Comparison of ENCODE assay signal across 17 cellular contexts in the genomic region with DNA sequence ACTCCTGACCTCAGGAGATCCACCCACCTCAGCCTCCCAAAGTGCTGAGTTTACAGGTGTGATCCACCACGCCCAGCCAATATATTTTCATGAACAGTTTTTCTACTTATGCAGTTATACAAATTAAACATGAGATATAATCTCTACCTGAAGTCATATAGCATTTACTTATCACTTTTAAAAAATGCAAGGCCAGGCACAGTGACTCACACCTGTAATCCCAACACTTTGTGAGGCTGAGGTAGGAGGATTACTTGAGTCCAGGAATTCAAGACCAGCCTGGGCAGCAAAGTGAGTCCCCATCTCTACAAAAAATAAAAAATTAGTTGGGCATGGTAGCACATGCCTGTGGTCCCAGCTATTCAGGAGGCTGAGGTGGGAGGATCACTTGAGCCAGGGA.
DNase-seq lines count a peak whose midpoint lies in the region; ATAC-seq and TF ChIP-seq lines count a peak whose summit lies in the region.
"Had no signal": no experiment of that assay in that cellular context is flagged by ENCODE, and none has a peak within 500 bp of the region (broad histone marks: within the 10 kb centered on the region; RNA-seq: fewer than 3 reads in every experiment).

No MANE protein-coding gene starts in this region.

- H3K27me3 ChIP-seq in PC-3 (ENCODE audit: low read length) (no peaks in the 10 kb centered on the region), trophoblast cell (ENCODE audit: insufficient read depth, low read length) (no peaks in the 10 kb centered on the region)
- H3K27me3 ChIP-seq: BLaER1 had no signal

- TF ChIP-seq CTCF in PC-3 (conservative IDR thresholded peaks at IDR 0.05; ENCODE audit: low read depth, low read length) (no peak), epithelial cell of esophagus (IDR thresholded peaks at IDR 0.05; ENCODE audit: insufficient read depth, low read depth, low read length, missing control alignments) (no peak)

- no peaks in the 10 kb centered on the region for H3K9me2 ChIP-seq in PC-3 (replicated peaks; ENCODE audit: low read length)

- ATAC-seq in PC-3: peak; percentile 20; the same call in 1 of the 2 replicates
- ATAC-seq in activated CD4-positive, CD25-positive, alpha-beta regulatory T cell treated with anti-CD3 and anti-CD28 coated beads, Interleukin-2, amount 50 U/mL, for 24 hours: no peak
- no peak for ATAC-seq in HG03354 (IDR thresholded peaks at IDR 0.05; ENCODE audit: poor library complexity, severe bottlenecking, unreplicated experiment)
- ATAC-seq: GM12878 had no signal

- no peak overlapping the region for H4K8ac ChIP-seq in trophoblast cell (ENCODE audit: low read depth, low read length)

- no TSS peak for BruUV-seq in PC-3 (replicated peaks; lab: Mats Ljungman, UMichigan)

- H3K9me3 ChIP-seq in PC-3 (ENCODE audit: low read length) (no peaks in the 10 kb centered on the region), trophoblast cell (ENCODE audit: insufficient read depth, low read depth, low read length) (no peaks in the 10 kb centered on the region)
- H3K9me3 ChIP-seq: BLaER1 had no signal

- no peak overlapping the region for H2BK12ac ChIP-seq in trophoblast cell (ENCODE audit: low read length)

- H3K4ac ChIP-seq in trophoblast cell (ENCODE audit: low read depth, low read length): no peak overlapping the region

- no peak overlapping the region for H4K12ac ChIP-seq in trophoblast cell (ENCODE audit: low read depth, low read length)

- H3K14ac ChIP-seq in trophoblast cell (ENCODE audit: low read length): no peak overlapping the region

- no peaks in the 10 kb centered on the region for H3F3A ChIP-seq in PC-3 (ENCODE audit: low read length, unreplicated experiment)

- POLR2A ChIA-PET in PC-3 (lab: Charles Lee; ENCODE audit: unreplicated experiment): no interaction called here

- peaks cover 3% of the 10 kb centered on the region; the same call in 1 of the 2 replicates for H3K4me1 ChIP-seq in PC-3 (ENCODE audit: insufficient read depth, low read length)
- H3K4me1 ChIP-seq in trophoblast cell (ENCODE audit: control insufficient read depth in 1 of 2, insufficient read depth in 2 of 2, low read length in 2 of 2): no peaks in the 10 kb centered on the region

- no peak overlapping the region for H3K23ac ChIP-seq in trophoblast cell (ENCODE audit: low read length)

- no peak overlapping the region for H2BK5ac ChIP-seq in trophoblast cell (ENCODE audit: low read depth, low read length, poor library complexity)

- no peak overlapping the region for H3K18ac ChIP-seq in trophoblast cell (ENCODE audit: low read length)

- H2AFZ ChIP-seq in PC-3 (ENCODE audit: low read length) (no peak overlapping the region), trophoblast cell (ENCODE audit: insufficient read depth, low read length, poor library complexity) (no peak overlapping the region)

- H3K27ac ChIP-seq in PC-3 (ENCODE audit: low read length) (no peak overlapping the region), trophoblast cell (ENCODE audit: low read depth, low read length) (no peak overlapping the region)
- H3K27ac ChIP-seq: BLaER1, HL-60 had no signal

- no peaks in the 10 kb centered on the region for H3K79me1 ChIP-seq in trophoblast cell (ENCODE audit: low read length)

- H3K4me3 ChIP-seq in PC-3 (ENCODE audit: low read length) (no peak overlapping the region), epithelial cell of esophagus (ENCODE audit: low read length) (no peak overlapping the region), trophoblast cell (ENCODE audit: low read depth, low read length) (no peak overlapping the region)
- H3K4me3 ChIP-seq: BLaER1, GM12878 had no signal

- CTCF ChIA-PET in PC-3 (lab: Charles Lee): no interaction called here

- H3K9ac ChIP-seq in PC-3 (ENCODE audit: low read length) (no peak overlapping the region), trophoblast cell (ENCODE audit: low read length) (no peak overlapping the region)
- H3K9ac ChIP-seq: BLaER1 had no signal

- peak; percentile 15 for DNase-seq in ELR (ENCODE audit: low read depth)
- DNase-seq in PC-3: peak; percentile 51
- peak; percentile 43 for DNase-seq in epithelial cell of esophagus (ENCODE audit: low read depth)
- peak; percentile 53 to 66 for DNase-seq in trophoblast cell
- no peak for DNase-seq in HCEC 1CT
- no peak for DNase-seq in cerebellum (ENCODE audit: low spot score)
- DNase-seq: 8988T; Calu3; CD4-positive, alpha-beta memory T cell; GOT3; H7; IMR-90 had no signal

- H4K20me1 ChIP-seq in PC-3 (ENCODE audit: low read length): no peaks in the 10 kb centered on the region
- H4K20me1 ChIP-seq: BLaER1 had no signal

- H2AK5ac ChIP-seq in trophoblast cell (ENCODE audit: low read length): no peak overlapping the region

- no CpG with 5 or more reads among the region's 1 CpG for WGBS in trophoblast cell (ENCODE audit: extremely low coverage, insufficient coverage, insufficient read length)

- no peak overlapping the region for H2BK120ac ChIP-seq in trophoblast cell (ENCODE audit: insufficient read depth, low read length, poor library complexity)

- intact Hi-C loops in PC-3 (cut with micrococcal nuclease): loop anchor here (10.0 kb wide), 1 partner anchor 72 kb away; no protein-coding TSS in a partner anchor

- no peaks in the 10 kb centered on the region for H3K79me2 ChIP-seq in PC-3 (ENCODE audit: low read length)
- no peaks in the 10 kb centered on the region for H3K79me2 ChIP-seq in trophoblast cell (ENCODE audit: control insufficient read depth, insufficient read depth, low read length, poor library complexity)

- H4K91ac ChIP-seq in trophoblast cell (ENCODE audit: low read depth, low read length): no peak overlapping the region

- H3K4me2 ChIP-seq in PC-3 (ENCODE audit: low read length) (no peak overlapping the region), trophoblast cell (ENCODE audit: low read length) (no peak overlapping the region)
- H3K4me2 ChIP-seq: BLaER1 had no signal

- H3K36me3 ChIP-seq in PC-3 (ENCODE audit: low read depth, low read length) (no peaks in the 10 kb centered on the region), trophoblast cell (ENCODE audit: control insufficient read depth in 1 of 2, insufficient read depth in 2 of 2, low read length in 2 of 2) (no peaks in the 10 kb centered on the region)
- H3K36me3 ChIP-seq: BLaER1 had no signal

Comparison
In these comparisons a context has a peak if more than half of its experiments do, and no peak if none do; other contexts are left out.
1. DNase-seq: peak in ELR (single experiment), PC-3 (single experiment), epithelial cell of esophagus (single experiment) and trophoblast cell (2 of 2); none in HCEC 1CT (single experiment) and cerebellum (single experiment).